In genomic region chr20:16759161-16759523, GRCh38 we compare ENCODE assay signal across 15 cellular contexts. TPM values are rescaled to one million over a fixed set of nuclear protein-coding genes. Genes with fewer than 3 reads are reported as not detected.
"Had no signal": no experiment of that assay in that cellular context is flagged by ENCODE, and none has a peak within 500 bp of the region (broad histone marks: within the 10 kb centered on the region; RNA-seq: fewer than 3 reads in every experiment).

No MANE protein-coding gene starts in this region.

- H3K4me3 ChIP-seq: spleen, upper lobe of right lung had no signal

- H3K9me3 ChIP-seq: upper lobe of right lung had no signal

- H3K79me2 ChIP-seq: parathyroid adenoma had no signal

- H3K27me3 ChIP-seq: upper lobe of right lung had no signal

- ATAC-seq: activated T-helper 17 cell treated with anti-CD3 and anti-CD28 coated beads, Interleukin-2, amount 50 U/mL, for 72 hours; stimulated activated memory B cell treated with anti-CD40 and anti-IgM and Interleukin-4, amounts not matched to agents 10 μg/mL and 1 μg/mL and 100 μg/mL, for 72 hours; upper lobe of right lung had no signal

- H3K36me3 ChIP-seq: spleen, upper lobe of right lung had no signal

- H3K27ac ChIP-seq: parathyroid adenoma, spleen, upper lobe of right lung had no signal

- H3K9ac ChIP-seq: parathyroid adenoma had no signal

- DNase-seq: activated B cell treated with CpG ODN at 0.5 μM for 24 hours; activated CD4-positive, alpha-beta T cell treated with anti-CD3 and anti-CD28 coated beads, Interleukin-2, amount 10 ng/mL, durations not matched to agents 24 days and 14 days; activated CD8-positive, alpha-beta memory T cell treated with anti-CD3 and anti-CD28 coated beads for 24 hours; activated T-cell treated with anti-CD3 and anti-CD28 coated beads for 4 hours; effector memory CD4-positive, alpha-beta T cell; spleen; stimulated activated CD4-positive, alpha-beta T cell treated with anti-CD3 and anti-CD28 coated beads, Interleukin-1b, Interleukin-23, amount 100 ng/mL, for 48 hours; upper lobe of right lung had no signal

RNA-seq across cellular contexts. Expression of gene OTOR, which starts 11.0 kb away (rescaled TPM):
- total RNA-seq: activated B cell treated with CpG ODN at 0.5 μM for 24 hours; activated CD4-positive, alpha-beta T cell treated with anti-CD3 and anti-CD28 coated beads, Interleukin-2, amount 10 ng/mL, durations not matched to agents 24 days and 14 days; activated T-helper 17 cell treated with anti-CD3 and anti-CD28 coated beads, Interleukin-2, amount 50 U/mL, for 72 hours; epithelial cell of proximal tubule; lower leg skin; mesenteric fat pad; spleen; subcutaneous adipose tissue; upper lobe of right lung had no signal
